Comparison of ENCODE assay signal across 8 cellular contexts in genomic region chr19:52962394-52963228, GRCh38. TPM values are rescaled to one million over a fixed set of nuclear protein-coding genes. Genes with fewer than 3 reads are reported as not detected.
A peak's percentile ranks its signal among the peaks of the same experiment; 100 is the strongest.
DNase-seq lines count a peak whose midpoint lies in the region; ATAC-seq and TF ChIP-seq lines count a peak whose summit lies in the region.

ZNF816 (minus strand) TSS chr19:52962881; CDS start chr19:52956089, 6,792 bp downstream.

- ATAC-seq in GM21529 (IDR thresholded peaks at IDR 0.05; ENCODE audit: unreplicated experiment), result peak; percentile 96
- peak; percentile 99 for ATAC-seq in naive B cell (ENCODE audit: low read depth in 2 of 2)

- peak within 1 kb of the TSS; percentile 92 to 99 (median 94) for H3K4me3 Mint-ChIP-seq in IgD-negative memory B cell
- H3K4me3 Mint-ChIP-seq in naive B cell, result peak within 1 kb of the TSS; percentile 89 to 97 (median 96)

- DNase-seq in DMS153 (lab: John Stamatoyannopoulos, UW) (peak; percentile 93), activated T-helper 1 cell treated with Interleukin-2 at 50 U/mL for 16 hours (ENCODE audit: low read depth) (peak; percentile 98), fibroblast of gingiva (ENCODE audit: low read depth) (peak; percentile 93), naive B cell (peak; percentile 96)
- peak; percentile 95 to 98 for DNase-seq in stimulated activated CD8-positive, alpha-beta memory T cell treated with anti-CD3 and anti-CD28 coated beads, Interleukin-7, amount 100 ng/mL, for 48 hours (ENCODE audit: extremely low read depth in 1 of 2, low read depth in 1 of 2)

- H3K4me1 Mint-ChIP-seq in IgD-negative memory B cell (peaks cover 11 to 27% (median 20%) of the 10 kb centered on the region in 3 donors), naive B cell (peaks cover 19 to 28% (median 27%) of the 10 kb centered on the region in 3 donors)

- H3K36me3 Mint-ChIP-seq in IgD-negative memory B cell (peaks cover 7% of the 10 kb centered on the region), naive B cell (peaks cover 6 to 27% of the 10 kb centered on the region in 2 donors)

- H3K27me3 Mint-ChIP-seq in IgD-negative memory B cell (no peaks in the 10 kb centered on the region), naive B cell (peaks cover 0 to 5% (median 0%) of the 10 kb centered on the region in 3 donors)

- peak within 1 kb of the TSS; percentile 54 to 96 (median 88) for H3K27ac Mint-ChIP-seq in IgD-negative memory B cell
- H3K27ac Mint-ChIP-seq in naive B cell, result peak within 1 kb of the TSS; percentile 65 to 93 (median 88)

- H3K9me3 Mint-ChIP-seq in IgD-negative memory B cell (peaks cover 8 to 27% (median 15%) of the 10 kb centered on the region in 3 donors), naive B cell (peaks cover 0 to 46% (median 27%) of the 10 kb centered on the region in 7 donors)

TF ChIP-seq in PFSK-1, 5 proteins besides CTCF, POLR2A, EP300 and RAD21:
- TF ChIP-seq SIN3A (IDR thresholded peaks at IDR 0.05; ENCODE audit: borderline replicate concordance, insufficient read depth, low read length) (no peak), FOXP2 (optimal IDR thresholded peaks at IDR 0.05; ENCODE audit: borderline replicate concordance, extremely low read depth, extremely low read length, insufficient read depth) (no peak), REST (IDR thresholded peaks at IDR 0.05; ENCODE audit: insufficient read depth in 1 of 2, low read depth in 2 of 2, low read length in 2 of 2) (no peak), POLR2AphosphoS5 (IDR thresholded peaks at IDR 0.05; ENCODE audit: low read depth, low read length) (peak; percentile 13; the same call in 1 of the 2 replicates)

RNA-seq across cellular contexts. Expression of gene ZNF816, which starts in this region (rescaled TPM):
- polyA plus RNA-seq in IgD-negative memory B cell, result 9.2 TPM
- polyA plus RNA-seq in PFSK-1 (2012; ENCODE audit: insufficient read length, low read depth), result not detected
- 10 to 100 TPM; 12.1 to 22.9 (median 20.5) TPM for polyA plus RNA-seq in naive B cell (ENCODE audit: low read depth in 6 of 6)

Comparison
In these comparisons a context has a peak if more than half of its experiments do, and no peak if none do; other contexts are left out.
1. Peak in every context shown above with its lines: DNase-seq and ATAC-seq.